In genomic region chr1:232040260-232040659, GRCh38 we compare ENCODE assay signal across 24 cellular contexts.
"Had no signal": no experiment of that assay in that cellular context is flagged by ENCODE, and none has a peak within 500 bp of the region (broad histone marks: within the 10 kb centered on the region; RNA-seq: fewer than 3 reads in every experiment).

No MANE protein-coding gene starts in this region.

- ATAC-seq: gastroesophageal sphincter; left cardiac atrium; lower lobe of right lung; natural killer cell; stimulated activated naive B cell treated with anti-CD40 and anti-IgM and Interleukin-4, amounts not matched to agents 10 μg/mL and 1 μg/mL and 100 μg/mL, for 72 hours; stimulated activated naive CD8-positive, alpha-beta T cell treated with anti-CD3 and anti-CD28 coated beads, Interleukin-15, amount 100 ng/mL, for 72 hours; upper lobe of right lung had no signal

- H3K4me3 ChIP-seq: dorsolateral prefrontal cortex, esophagus muscularis mucosa, gastroesophageal sphincter, hepatocyte, left ventricle myocardium inferior, lower lobe of right lung, right atrium auricular region, sigmoid colon, skin epidermis, testis, tibial nerve, upper lobe of right lung, vagina had no signal

- DNase-seq: dorsolateral prefrontal cortex; effector memory CD4-positive, alpha-beta T cell; foreskin fibroblast; head of caudate nucleus; kidney; left cardiac atrium; left ventricle myocardium inferior; lower lobe of right lung; natural killer cell; posterior cingulate gyrus; sigmoid colon; stimulated activated CD4-positive, alpha-beta T cell treated with anti-CD3 and anti-CD28 coated beads, Interleukin-2, amount 100 ng/mL, for 24 hours; stimulated activated CD4-positive, alpha-beta T cell treated with anti-CD3 and anti-CD28 coated beads, Interleukin-4, amount 100 ng/mL, for 4 hours; stimulated activated naive B cell treated with anti-CD40 and anti-IgM and Interleukin-4, amounts not matched to agents 10 μg/mL and 1 μg/mL and 100 μg/mL, for 72 hours; stimulated activated naive CD8-positive, alpha-beta T cell treated with anti-CD3 and anti-CD28 coated beads, Interleukin-15, amount 100 ng/mL, for 72 hours; testis; upper lobe of right lung had no signal
